In the genomic region with DNA sequence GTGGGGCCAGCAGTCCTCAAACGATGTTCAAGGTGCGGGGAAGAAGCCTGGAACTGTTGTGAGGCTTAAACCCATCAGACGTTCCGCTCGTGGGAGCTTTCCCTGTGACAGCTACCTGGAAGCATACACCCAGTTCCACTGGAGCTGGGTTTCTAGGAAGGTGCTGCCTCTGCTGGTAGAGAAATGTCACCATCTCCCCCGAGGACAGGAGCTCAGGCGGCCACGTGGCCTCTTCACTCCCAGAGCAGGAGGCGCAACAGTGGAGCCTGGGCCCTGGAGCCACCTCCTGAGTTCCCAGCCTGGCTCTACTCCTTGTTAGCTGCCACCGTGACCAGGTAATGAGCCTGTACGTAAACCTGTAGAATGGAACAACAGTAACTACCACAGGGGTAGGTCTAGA, we compare ENCODE assay signal across 22 cellular contexts.
DNase-seq lines count a peak whose midpoint lies in the region; ATAC-seq, FAIRE-seq and TF ChIP-seq lines count a peak whose summit lies in the region.
"Had no signal": no experiment of that assay in that cellular context is flagged by ENCODE, and none has a peak within 500 bp of the region (broad histone marks: within the 10 kb centered on the region; RNA-seq: fewer than 3 reads in every experiment).

No MANE protein-coding gene starts in this region.

- no peaks in the 10 kb centered on the region for H3F3A ChIP-seq in GM23338 (replicated peaks; ENCODE audit: low read depth)

- H3K4me3 ChIP-seq in BLaER1 (no peak overlapping the region), GM23338 (no peak overlapping the region), K562 (no peak overlapping the region), mesendoderm (ENCODE audit: low read length) (no peak overlapping the region)
- H3K4me3 ChIP-seq: GM23248, MG63, SK-N-MC had no signal

- no peaks in the 10 kb centered on the region for H3K79me1 ChIP-seq in mesendoderm (ENCODE audit: low read length)

- H3K27ac Mint-ChIP-seq in GM23338: no peak overlapping the region
- H3K27ac Mint-ChIP-seq: CD8-positive, alpha-beta T cell had no signal

- H2BK5ac ChIP-seq in mesendoderm (ENCODE audit: low read length): no peak overlapping the region

- CTCF ChIA-PET in K562 (lab: Yijun Ruan, JAX; ENCODE audit: low intra/inter-chr PET ratio): no interaction called here

- no peak overlapping the region for H2AFZ ChIP-seq in GM23338
- H2AFZ ChIP-seq in K562 (ENCODE audit: low read depth, low read length): no peak overlapping the region
- H2AFZ ChIP-seq: GM23248 had no signal

- H3K4ac ChIP-seq in mesendoderm (ENCODE audit: low read depth, low read length): no peak overlapping the region

- peaks cover 3% of the 10 kb centered on the region for H3K27me3 Mint-ChIP-seq in GM23338 (ENCODE audit: insufficient read depth, low read depth, poor library complexity)

- no peak overlapping the region for H2AK5ac ChIP-seq in mesendoderm (ENCODE audit: low read length)

- TF ChIP-seq POLR2A in K562 (conservative IDR thresholded peaks at IDR 0.05): no peak

- TF ChIP-seq EP300 in K562 (IDR thresholded peaks at IDR 0.05; ENCODE audit: low read length): no peak

- peaks cover 62% of the 10 kb centered on the region for H3K4me1 ChIP-seq in BLaER1
- no peaks in the 10 kb centered on the region for H3K4me1 ChIP-seq in GM23338 (ENCODE audit: insufficient read depth)
- H3K4me1 ChIP-seq in K562 (replicated peaks in 1 of 2; ENCODE audit: control insufficient read depth in 2 of 2, insufficient read depth in 2 of 2, low read length in 2 of 2): no peaks in the 10 kb centered on the region; a peak in 1 of 5 replicates
- no peaks in the 10 kb centered on the region for H3K4me1 ChIP-seq in mesendoderm (ENCODE audit: control insufficient read depth, low read depth, low read length)

- POLR2A ChIA-PET in K562 (lab: Yijun Ruan, JAX): interaction anchor here (0.6 to 1.5 kb wide), 2 partner anchors 8 to 669 kb away, joined by 4 to 6 read pairs; no protein-coding TSS in a partner anchor

- no peaks in the 10 kb centered on the region for H3K4me1 Mint-ChIP-seq in GM23338

- DNase-seq in GM23338 (ENCODE audit: low spot score): peak; percentile 25
- peak; percentile 15 to 21 (median 20) for DNase-seq in K562 (ENCODE audit: extremely low read depth in 1 of 4, low spot score in 3 of 4)
- peak; percentile 61 for DNase-seq in mesendoderm
- DNase-seq in OCI-M2 (lab: John Stamatoyannopoulos, UW; ENCODE audit: unreplicated experiment): no peak
- DNase-seq: GM23248, IMR-90, Karpas-422, MG63, NCI-H1048, NCI-H1436 treated with DMSO at 0.1 percent for 48 hours, NCI-H2029 treated with DMSO at 0.1 percent for 48 hours, NCI-H2171 treated with DMSO at 0.1 percent for 48 hours, NCI-H446 treated with DMSO at 0.1 percent for 48 hours, NCI-H69, Right ventricle myocardium superior had no signal

- H4K5ac ChIP-seq in mesendoderm (ENCODE audit: low read length): no peak overlapping the region

- H3K9ac ChIP-seq in BLaER1: no peak overlapping the region
- H3K9ac ChIP-seq in K562 (ENCODE audit: insufficient read depth in 1 of 2, low read depth in 2 of 2, low read length in 2 of 2): no peak overlapping the region
- no peak overlapping the region for H3K9ac ChIP-seq in mesendoderm (ENCODE audit: low read length)
- H3K9ac ChIP-seq: GM23248 had no signal

- 1% methylated on average over 11 of the region's 11 CpGs for WGBS in K562 (ENCODE audit: insufficient coverage, low coverage, missing lambda C conversion rate)
- no CpG with 5 or more reads among the region's 11 CpGs for WGBS in mesendoderm (ENCODE audit: extremely low coverage, insufficient coverage, low lambda C conversion rate)

- no peaks in the 10 kb centered on the region for H3K9me3 ChIP-seq in BLaER1
- H3K9me3 ChIP-seq in K562 (replicated peaks; ENCODE audit: control insufficient read depth, insufficient read depth, low read depth, low read length): no peaks in the 10 kb centered on the region
- H3K9me3 ChIP-seq: MG63 had no signal

- TF ChIP-seq CTCF in GM23338 (conservative IDR thresholded peaks at IDR 0.05; ENCODE audit: low read depth in 2 of 2) (peak in 1 of 2 experiments; percentile 35; a peak in 2 of 4 replicates), K562 (IDR thresholded peaks at IDR 0.05 in 2 of 3, conservative IDR thresholded peaks at IDR 0.05 in 1 of 3; ENCODE audit: insufficient read depth in 2 of 3, low read depth in 1 of 3, low read length in 3 of 3) (peak; percentile 8 to 26 (median 15); a peak in 1 of 6 replicates)

- H3K9me3 Mint-ChIP-seq in GM23338: no peaks in the 10 kb centered on the region
- H3K9me3 Mint-ChIP-seq: CD8-positive, alpha-beta T cell had no signal

- H3K18ac ChIP-seq in mesendoderm (ENCODE audit: low read length): no peak overlapping the region

- H3K27ac ChIP-seq in BLaER1 (no peak overlapping the region), GM23338 (ENCODE audit: low read depth) (no peak overlapping the region), K562 (ENCODE audit: extremely low read depth, low read depth, low read length) (no peak overlapping the region), mesendoderm (ENCODE audit: low read depth, low read length) (no peak overlapping the region)
- H3K27ac ChIP-seq: GM23248, SK-N-MC had no signal

- no peak overlapping the region for H2BK15ac ChIP-seq in mesendoderm (replicated peaks; ENCODE audit: low read depth)

- peak overlapping the region; percentile 52 for H3K4me2 ChIP-seq in BLaER1
- H3K4me2 ChIP-seq in GM23338: no peak overlapping the region
- no peak overlapping the region for H3K4me2 ChIP-seq in K562 (ENCODE audit: insufficient read depth, low read length)
- H3K4me2 ChIP-seq in mesendoderm (ENCODE audit: low read length): no peak overlapping the region

- peak; percentile 83 for ATAC-seq in GM23338
- ATAC-seq in K562: peak; percentile 72
- ATAC-seq in HG02973 (IDR thresholded peaks at IDR 0.05; ENCODE audit: unreplicated experiment): no peak
- no peak for ATAC-seq in GM19452 (IDR thresholded peaks at IDR 0.05; ENCODE audit: unreplicated experiment)
- ATAC-seq: CD8-positive, alpha-beta T cell had no signal

- no peaks in the 10 kb centered on the region for H3K9me2 ChIP-seq in GM23338 (ENCODE audit: insufficient read depth)

- no TSS peak for BruUV-seq in K562 (replicated peaks; lab: Mats Ljungman, UMichigan)

- no peak overlapping the region for H3K23ac ChIP-seq in mesendoderm (ENCODE audit: low read length)

- H2BK120ac ChIP-seq in mesendoderm (ENCODE audit: low read depth, low read length): no peak overlapping the region

- H4K20me1 ChIP-seq in BLaER1: peaks cover 19% of the 10 kb centered on the region; the same call in 1 of the 2 replicates
- H4K20me1 ChIP-seq in GM23338 (replicated peaks; ENCODE audit: insufficient read depth): no peaks in the 10 kb centered on the region
- peaks cover 5% of the 10 kb centered on the region; the same call in 1 of the 2 replicates for H4K20me1 ChIP-seq in K562 (replicated peaks; ENCODE audit: control insufficient read depth, insufficient read depth, low read length)

- H3K36me3 Mint-ChIP-seq in GM23338 (ENCODE audit: low read depth): no peaks in the 10 kb centered on the region
- H3K36me3 Mint-ChIP-seq: CD8-positive, alpha-beta T cell had no signal

- H4K8ac ChIP-seq in mesendoderm (ENCODE audit: low read depth, low read length): no peak overlapping the region

- TF ChIP-seq RAD21 in K562 (CRISPR knock-in tag; conservative IDR thresholded peaks at IDR 0.05 in 1 of 2, IDR thresholded peaks at IDR 0.05 in 1 of 2): no peak

- no peak overlapping the region for H3K4me3 Mint-ChIP-seq in GM23338
- H3K4me3 Mint-ChIP-seq: CD8-positive, alpha-beta T cell had no signal

- H3K36me3 ChIP-seq in BLaER1 (no peaks in the 10 kb centered on the region), GM23338 (ENCODE audit: insufficient read depth) (no peaks in the 10 kb centered on the region), K562 (ENCODE audit: control insufficient read depth, insufficient read depth, low read length) (no peaks in the 10 kb centered on the region), mesendoderm (ENCODE audit: control insufficient read depth, insufficient read depth, low read length) (no peaks in the 10 kb centered on the region)
- H3K36me3 ChIP-seq: MG63 had no signal

- FAIRE-seq in K562 (lab: Jason Lieb, UNC): no peak
- FAIRE-seq: A204.1, RCC 7860 had no signal

- no peaks in the 10 kb centered on the region for H3K9me1 ChIP-seq in K562 (ENCODE audit: control insufficient read depth, insufficient read depth, low read length)

- H3K56ac ChIP-seq in mesendoderm (ENCODE audit: low read length): no peak overlapping the region

- H3K79me2 ChIP-seq in GM23338 (replicated peaks; ENCODE audit: insufficient read depth) (no peaks in the 10 kb centered on the region), K562 (ENCODE audit: control insufficient read depth, insufficient read depth, low read length) (no peaks in the 10 kb centered on the region), mesendoderm (ENCODE audit: control insufficient read depth, insufficient read depth, low read length) (no peaks in the 10 kb centered on the region)

- in situ Hi-C loops in K562 (cut with MboI): no loop called here

- intact Hi-C loops in K562 (cut with micrococcal nuclease): no loop called here

- H3K27me3 ChIP-seq in BLaER1 (no peaks in the 10 kb centered on the region), GM23338 (ENCODE audit: insufficient read depth) (no peaks in the 10 kb centered on the region), K562 (ENCODE audit: control insufficient read depth in 2 of 2, insufficient read depth in 2 of 2, low read length in 2 of 2) (peaks cover 6 to 14% of the 10 kb centered on the region in 2 experiments; a peak in 3 of 5 replicates), mesendoderm (ENCODE audit: insufficient read depth, low read length, poor library complexity) (no peaks in the 10 kb centered on the region)

TF ChIP-seq in GM23338, 12 proteins besides CTCF, POLR2A, EP300 and RAD21 (continues in another document):
- TF ChIP-seq JUNB (IDR thresholded peaks at IDR 0.05; ENCODE audit: unreplicated experiment): no peak
- TF ChIP-seq CREB1 (CRISPR knock-in tag; IDR thresholded peaks at IDR 0.05; ENCODE audit: low read depth): no peak
- TF ChIP-seq NANOG (IDR thresholded peaks at IDR 0.05; ENCODE audit: borderline replicate concordance): no peak
- no peak for TF ChIP-seq EZH2 (IDR thresholded peaks at IDR 0.05; ENCODE audit: low read depth, unreplicated experiment)
- TF ChIP-seq STAT1 (IDR thresholded peaks at IDR 0.05; ENCODE audit: unreplicated experiment): no peak
- TF ChIP-seq POLR2AphosphoS5 (IDR thresholded peaks at IDR 0.05; ENCODE audit: low read depth): no peak

TF ChIP-seq in K562, 482 proteins besides CTCF, POLR2A, EP300 and RAD21:
- TF ChIP-seq GTF2E2 (tag; IDR thresholded peaks at IDR 0.05) (no peak), ZNF124 (CRISPR knock-in tag; IDR thresholded peaks at IDR 0.05) (no peak), GABPB2 (CRISPR knock-in tag; conservative IDR thresholded peaks at IDR 0.05) (no peak), L3MBTL2 (IDR thresholded peaks at IDR 0.05) (peak; percentile 20; the same call in 1 of the 2 replicates), KDM2B (CRISPR knock-in tag; IDR thresholded peaks at IDR 0.05) (no peak), ILK (tag; IDR thresholded peaks at IDR 0.05; ENCODE audit: borderline replicate concordance, low read depth) (no peak), TAL1 (IDR thresholded peaks at IDR 0.05) (no peak), ZBTB8A (IDR thresholded peaks at IDR 0.05; ENCODE audit: partially characterized antibody) (no peak)

Comparison
In these comparisons a context has a peak if more than half of its experiments do, and no peak if none do; other contexts are left out.
1. ATAC-seq: peak in GM23338 (single experiment) and K562 (single experiment); none in HG02973 (single experiment) and GM19452 (single experiment).